Comparison of ENCODE assay signal across 8 cellular contexts in the genomic region with DNA sequence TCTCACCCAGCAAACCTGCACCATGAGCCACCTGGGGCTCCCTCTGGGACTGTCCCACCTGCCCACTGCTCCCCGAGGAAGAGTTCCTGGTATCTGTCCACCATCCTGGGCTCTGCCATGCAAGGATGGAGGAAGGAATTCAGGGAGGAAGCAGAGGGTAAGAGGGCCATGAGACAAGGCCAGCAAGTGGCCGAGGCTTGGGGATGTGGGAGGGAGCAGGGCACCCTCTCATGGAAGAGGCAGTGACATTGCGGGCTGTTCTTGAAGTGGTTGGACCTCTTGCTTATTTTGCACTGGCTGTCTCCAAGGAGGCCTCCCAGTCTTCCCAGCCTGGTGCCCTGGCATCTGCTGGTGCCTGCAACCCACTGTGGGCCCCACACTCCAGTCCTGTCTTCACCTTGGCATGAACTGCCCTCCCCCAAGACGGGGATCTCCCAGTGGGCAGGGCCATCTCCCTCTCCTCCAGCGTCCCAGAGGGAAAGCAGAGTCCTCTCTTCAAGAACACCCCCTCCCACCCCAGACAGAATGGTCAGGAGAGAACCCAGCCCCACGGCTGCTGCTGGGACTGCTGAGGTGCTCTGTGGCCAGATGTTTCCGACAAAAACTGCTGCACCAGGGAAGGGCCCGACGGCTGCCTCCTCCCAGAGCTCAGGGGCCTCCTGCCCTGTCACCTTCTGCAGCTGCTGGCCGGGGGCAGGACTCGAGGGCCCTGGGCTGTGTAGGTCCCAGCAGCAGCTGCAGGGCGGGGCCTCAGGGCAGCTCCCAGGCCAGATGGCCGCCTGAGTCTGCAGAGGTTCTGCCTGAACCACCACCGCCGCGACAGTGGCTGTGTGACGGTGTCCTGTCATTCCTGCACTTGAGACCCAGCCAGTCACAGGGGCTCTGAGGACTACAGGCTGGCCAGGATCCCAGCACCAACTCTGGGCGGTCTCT. TPM values are rescaled to one million over a fixed set of nuclear protein-coding genes. Genes with fewer than 3 reads are reported as not detected.
DNase-seq lines count a peak whose midpoint lies in the region; ATAC-seq and TF ChIP-seq lines count a peak whose summit lies in the region.

No MANE protein-coding gene starts in this region.

- ATAC-seq in heart left ventricle (peak in 3 of 4 donors; percentile 4 to 18 (median 11)), gastrocnemius medialis (no peak), GM21515 (IDR thresholded peaks at IDR 0.05; ENCODE audit: unreplicated experiment) (no peak), GM18870 (IDR thresholded peaks at IDR 0.05; ENCODE audit: unreplicated experiment) (no peak), HG03139 (IDR thresholded peaks at IDR 0.05; ENCODE audit: unreplicated experiment) (no peak), GM19397 (IDR thresholded peaks at IDR 0.05; ENCODE audit: unreplicated experiment) (no peak)

- 34 to 60% (median 38%) methylated on average over 4 to 18 of the region's 18 CpGs for WGBS in heart left ventricle, 4 donors

- no peak for TF ChIP-seq POLR2A in heart left ventricle (IDR thresholded peaks at IDR 0.05)
- TF ChIP-seq POLR2A in gastrocnemius medialis (IDR thresholded peaks at IDR 0.05): no peak

- DNase-seq in H7: peak; percentile 78
- peak; percentile 45 for DNase-seq in RKO (ENCODE audit: low spot score)
- DNase-seq in heart left ventricle: peak in 3 of 5 donors; percentile 57 to 79 (median 72)
- DNase-seq in gastrocnemius medialis: no peak

- TF ChIP-seq CTCF in heart left ventricle (IDR thresholded peaks at IDR 0.05): no peak
- no peak for TF ChIP-seq CTCF in gastrocnemius medialis (IDR thresholded peaks at IDR 0.05 in 4 of 5, conservative IDR thresholded peaks at IDR 0.05 in 1 of 5)

- H3K4me3 ChIP-seq in H7 (ENCODE audit: insufficient read depth, low read depth, low read length) (no peak overlapping the region), heart left ventricle (peak overlapping the region in 1 of 12 donors; percentile 9), gastrocnemius medialis (no peak overlapping the region)

- in situ Hi-C loops in gastrocnemius medialis (cut with MboI; ENCODE audit: low sequenced_read_pairs in 4 of 4): no loop called here

- H3K36me3 ChIP-seq in H7 (replicated peaks; ENCODE audit: control insufficient read depth, insufficient read depth, low read length) (no peaks in the 10 kb centered on the region), heart left ventricle (peaks cover 0 to 2% (median 0%) of the 10 kb centered on the region in 9 donors), gastrocnemius medialis (no peaks in the 10 kb centered on the region)

- peak overlapping the region in 11 of 12 donors; percentile 42 to 98 (median 64) for H3K27ac ChIP-seq in heart left ventricle
- H3K27ac ChIP-seq in gastrocnemius medialis: peak overlapping the region; percentile 28 to 90 (median 88)

- H3K27me3 ChIP-seq in H7 (ENCODE audit: control insufficient read depth, insufficient read depth, low read length) (peaks cover 37% of the 10 kb centered on the region), heart left ventricle (no peaks in the 10 kb centered on the region), gastrocnemius medialis (no peaks in the 10 kb centered on the region)

- intact Hi-C loops in heart left ventricle (cut with DNase I) (no loop called here), gastrocnemius medialis (cut with DNase I; ENCODE audit: low total_unique reads) (loop anchor here (5.0 kb wide), 2 partner anchors 70 to 190 kb away; partner anchors contain the start of genes CEP170B and CLBA1)

- H3K9me3 ChIP-seq in heart left ventricle (no peaks in the 10 kb centered on the region), gastrocnemius medialis (no peaks in the 10 kb centered on the region)

- H3K4me1 ChIP-seq in heart left ventricle (peaks cover 13 to 77% (median 61%) of the 10 kb centered on the region in 12 donors), gastrocnemius medialis (peaks cover 41 to 44% of the 10 kb centered on the region in 2 donors)

RNA-seq across cellular contexts. Expression of gene AKT1, which starts 1.8 kb away (rescaled TPM):
- 152 and 165 TPM in 2 replicates for total RNA-seq in H7 (2014; rRNA removed; shearing (Covaris generic))
- total RNA-seq in heart left ventricle (100 to 1,000 TPM; 115 to 173 (median 143) TPM), gastrocnemius medialis (10 to 100 TPM; 44.4 to 70.4 (median 57.0) TPM)
- 100 to 1,000 TPM; 108 to 129 TPM for polyA plus RNA-seq in heart left ventricle

RNA-seq across cellular contexts. Expression of gene ZBTB42, which starts 3.5 kb away (rescaled TPM):
- total RNA-seq in H7 (2014; rRNA removed; shearing (Covaris generic)): 9.1 and 9.5 TPM in 2 replicates
- 10 to 100 TPM in 3 of 9 donors, 1 to 10 TPM in 6; 4.9 to 12.9 (median 7.4) TPM for total RNA-seq in heart left ventricle
- polyA plus RNA-seq in heart left ventricle: 10 to 100 TPM in 1 of 2 donors, 1 to 10 TPM in 1; 4.2 to 12.3 TPM
- 10 to 100 TPM in 3 of 4 donors, 1 to 10 TPM in 1; 2.4 to 20.8 (median 12.5) TPM for total RNA-seq in gastrocnemius medialis

RNA-seq across cellular contexts. Expression of gene SIVA1, which starts 44.4 kb away (rescaled TPM):
- 206 and 249 TPM in 2 replicates for total RNA-seq in H7 (2014; rRNA removed; shearing (Covaris generic))
- 100 to 1,000 TPM in 2 of 9 donors, 10 to 100 TPM in 7; 41.0 to 203 (median 53.9) TPM for total RNA-seq in heart left ventricle
- polyA plus RNA-seq in heart left ventricle: 100 to 1,000 TPM; 126 to 191 TPM
- total RNA-seq in gastrocnemius medialis: 100 to 1,000 TPM; 228 to 357 (median 264) TPM

Comparison
In these comparisons a context has a peak if more than half of its experiments do, and no peak if none do; other contexts are left out.
1. DNase-seq: peak in H7 (single experiment), RKO (single experiment) and heart left ventricle (3 of 5); none in gastrocnemius medialis (0 of 2).
2. ATAC-seq: peak in heart left ventricle (3 of 4); none in gastrocnemius medialis (0 of 2), GM21515 (single experiment), GM18870 (single experiment), HG03139 (single experiment) and GM19397 (single experiment).